8 cellular contexts compared by ENCODE assay signal in genomic region chr1:224168859-224169380, GRCh38. TPM values are rescaled to one million over a fixed set of nuclear protein-coding genes. Genes with fewer than 3 reads are reported as not detected.
DNase-seq lines count a peak whose midpoint lies in the region; ATAC-seq and TF ChIP-seq lines count a peak whose summit lies in the region.

No MANE protein-coding gene starts in this region.

- H3K27me3 ChIP-seq in smooth muscle cell (ENCODE audit: low read depth), result no peaks in the 10 kb centered on the region
- no peaks in the 10 kb centered on the region for H3K27me3 ChIP-seq in SJCRH30

- no peak overlapping the region for H3K27ac ChIP-seq in smooth muscle cell (ENCODE audit: low read depth)
- H3K27ac ChIP-seq in SJCRH30, result no peak overlapping the region

- no peak overlapping the region for H3K4me2 ChIP-seq in smooth muscle cell

- no peaks in the 10 kb centered on the region for H3K4me1 ChIP-seq in smooth muscle cell (ENCODE audit: low read depth)
- no peaks in the 10 kb centered on the region; the same call in 1 of the 2 replicates for H3K4me1 ChIP-seq in SJCRH30

- H3F3A ChIP-seq in smooth muscle cell (ENCODE audit: low read depth), result peaks cover 9% of the 10 kb centered on the region

- H4K20me1 ChIP-seq in smooth muscle cell (ENCODE audit: low read depth), result no peaks in the 10 kb centered on the region

- WGBS in smooth muscle cell (ENCODE audit: low lambda C conversion rate), result 69% methylated on average over 5 of the region's 5 CpGs

- no peak overlapping the region for H2AFZ ChIP-seq in smooth muscle cell (ENCODE audit: low read depth)

- no peaks in the 10 kb centered on the region for H3K9me3 ChIP-seq in smooth muscle cell (replicated peaks; ENCODE audit: low read depth)
- H3K9me3 ChIP-seq in SJCRH30 (replicated peaks), result no peaks in the 10 kb centered on the region

- H3K79me2 ChIP-seq in smooth muscle cell (ENCODE audit: low read depth), result no peaks in the 10 kb centered on the region

- ATAC-seq in GM19035 (IDR thresholded peaks at IDR 0.05; ENCODE audit: unreplicated experiment), result peak; percentile 90
- ATAC-seq in HG03095 (IDR thresholded peaks at IDR 0.05; ENCODE audit: unreplicated experiment), result peak; percentile 93
- peak; percentile 79 for ATAC-seq in sciatic nerve

- no peaks in the 10 kb centered on the region for H3K36me3 ChIP-seq in smooth muscle cell (ENCODE audit: low read depth)
- H3K36me3 ChIP-seq in SJCRH30, result no peaks in the 10 kb centered on the region

- no peak overlapping the region for H3K4me3 ChIP-seq in smooth muscle cell
- H3K4me3 ChIP-seq in SJCRH30, result no peak overlapping the region

- intact Hi-C loops in sciatic nerve (cut with DNase I), result no loop called here

- H3K9ac ChIP-seq in smooth muscle cell (ENCODE audit: low read depth), result no peak overlapping the region

- DNase-seq in AML-193 (lab: John Stamatoyannopoulos, UW) (peak; percentile 96 to 97), SKM-1 (lab: John Stamatoyannopoulos, UW; ENCODE audit: unreplicated experiment) (peak; percentile 99), fibroblast of peridontal ligament (ENCODE audit: extremely low read depth) (peak; percentile 91), sciatic nerve (ENCODE audit: low spot score) (no peak), smooth muscle cell (lab: John Stamatoyannopoulos, UW; ENCODE audit: unreplicated experiment) (no peak), SJCRH30 (no peak)

- no peak for TF ChIP-seq CTCF in smooth muscle cell (IDR thresholded peaks at IDR 0.05; ENCODE audit: borderline replicate concordance, insufficient read depth, poor library complexity, severe bottlenecking)

RNA-seq across cellular contexts. Expression of gene DEGS1, which starts 14.1 kb away (rescaled TPM):
- 46.0 TPM for total RNA-seq in sciatic nerve
- 188 and 310 TPM in 2 replicates for total RNA-seq in smooth muscle cell
- 179 and 188 TPM in 2 replicates for polyA plus RNA-seq in smooth muscle cell
- 86.4 and 92.2 TPM in 2 replicates for total RNA-seq in SJCRH30 (2014; rRNA removed; shearing (Covaris generic))

RNA-seq across cellular contexts. Expression of gene FBXO28, which starts 55.0 kb away (rescaled TPM):
- 29.7 TPM for total RNA-seq in sciatic nerve
- 37.0 and 38.5 TPM in 2 replicates for total RNA-seq in smooth muscle cell
- 9.1 and 9.6 TPM in 2 replicates for polyA plus RNA-seq in smooth muscle cell
- 21.2 and 25.3 TPM in 2 replicates for total RNA-seq in SJCRH30 (2014; rRNA removed; shearing (Covaris generic))

Comparison
In these comparisons a context has a peak if more than half of its experiments do, and no peak if none do; other contexts are left out.
1. DNase-seq: peak in AML-193 (2 of 2), SKM-1 (single experiment) and fibroblast of peridontal ligament (single experiment); none in sciatic nerve (single experiment), smooth muscle cell (single experiment) and SJCRH30 (0 of 2).
2. Peak in every context shown above with its lines, with median percentiles within 50 percentile points of each other: ATAC-seq.